In the genomic region with DNA sequence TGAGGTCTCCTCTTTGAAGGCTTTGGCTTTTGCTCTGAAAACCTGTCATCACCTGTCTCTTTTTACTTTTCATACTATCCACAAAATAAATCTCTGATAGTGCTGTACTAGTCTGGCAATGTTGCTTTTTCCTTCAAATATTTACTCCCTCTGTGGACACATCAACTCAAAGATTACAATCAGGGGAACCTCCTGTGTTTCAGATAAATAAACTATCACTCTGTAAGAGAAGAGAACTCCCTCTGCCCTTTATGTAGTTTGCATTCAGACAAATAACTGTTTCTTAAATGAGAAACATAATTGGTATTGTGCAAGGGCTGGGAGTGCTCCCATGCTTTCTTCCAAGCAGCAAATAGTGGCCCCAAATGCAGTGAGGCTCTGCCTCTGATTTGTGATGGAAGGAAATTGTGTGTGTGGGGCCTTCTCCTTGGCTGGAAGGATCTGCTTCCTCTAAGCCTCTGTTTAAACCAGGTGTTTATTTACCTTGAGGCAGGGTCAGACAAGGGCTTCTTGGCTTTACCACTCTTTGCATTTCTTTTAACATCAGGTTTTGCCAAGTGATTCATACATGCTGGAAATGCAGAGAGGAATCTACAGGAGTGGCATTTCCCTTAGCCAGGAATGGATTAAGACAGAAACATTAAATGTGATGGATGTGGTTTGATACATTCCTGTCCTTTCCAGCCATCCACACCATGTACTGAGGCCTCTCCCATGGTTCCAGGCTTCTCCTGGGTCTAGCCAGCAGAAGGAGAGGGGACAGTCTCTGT, we compare ENCODE assay signal across 13 cellular contexts.
DNase-seq lines count a peak whose midpoint lies in the region; ATAC-seq lines count a peak whose summit lies in the region.
"Had no signal": no experiment of that assay in that cellular context is flagged by ENCODE, and none has a peak within 500 bp of the region (broad histone marks: within the 10 kb centered on the region; RNA-seq: fewer than 3 reads in every experiment).

No MANE protein-coding gene starts in this region.

- no peak overlapping the region for H3K4me3 Mint-ChIP-seq in naive thymus-derived CD4-positive, alpha-beta T cell
- H3K4me3 Mint-ChIP-seq: naive B cell had no signal

- no peaks in the 10 kb centered on the region for H3K27me3 ChIP-seq in layer of hippocampus (ENCODE audit: control insufficient read depth, insufficient read depth, low read length)
- H3K27me3 ChIP-seq in naive thymus-derived CD4-positive, alpha-beta T cell (ENCODE audit: control insufficient read depth in 2 of 2, insufficient read depth in 2 of 2, low read length in 2 of 2) = no peaks in the 10 kb centered on the region
- H3K27me3 ChIP-seq: BLaER1 treated with 17β-estradiol and CSF1 and Interleukin-3, amounts not matched to agents 10 nM and 100 nM had no signal

- no peaks in the 10 kb centered on the region for H3K9me3 ChIP-seq in naive thymus-derived CD4-positive, alpha-beta T cell (ENCODE audit: control insufficient read depth in 2 of 3, low read length in 3 of 3)
- H3K9me3 ChIP-seq: BLaER1 treated with 17β-estradiol and CSF1 and Interleukin-3, amounts not matched to agents 10 nM and 100 nM had no signal

- DNase-seq in AG08395 (ENCODE audit: low spot score) (peak; percentile 50), LoVo (ENCODE audit: low spot score) (peak; percentile 37), caudate nucleus (lab: John Stamatoyannopoulos, UW) (no peak), SW 1271 (lab: John Stamatoyannopoulos, UW) (no peak), NCI-H146 treated with DMSO at 0.1 percent for 48 hours (lab: John Stamatoyannopoulos, UW; ENCODE audit: unreplicated experiment) (no peak)
- no peak for DNase-seq in naive thymus-derived CD4-positive, alpha-beta T cell
- DNase-seq: activated T-cell treated with anti-CD3 and anti-CD28 coated beads for 4 hours; hippocampal formation; naive B cell; stimulated activated naive CD8-positive, alpha-beta T cell treated with anti-CD3 and anti-CD28 coated beads, Interleukin-15, Interleukin-2, amounts not matched to agents 100 U/mL and 50 U/mL, for 24 hours had no signal

- ATAC-seq in GM19328 (IDR thresholded peaks at IDR 0.05; ENCODE audit: unreplicated experiment) = no peak
- no peak for ATAC-seq in naive thymus-derived CD4-positive, alpha-beta T cell
- ATAC-seq: stimulated activated naive CD8-positive, alpha-beta T cell treated with anti-CD3 and anti-CD28 coated beads, Interleukin-15, Interleukin-2, amounts not matched to agents 100 U/mL and 50 U/mL, for 24 hours had no signal

- H3K4me3 ChIP-seq in naive thymus-derived CD4-positive, alpha-beta T cell (ENCODE audit: low read length) = no peak overlapping the region
- H3K4me3 ChIP-seq: BLaER1 treated with 17β-estradiol and CSF1 and Interleukin-3, amounts not matched to agents 10 nM and 100 nM had no signal

- H3K27me3 Mint-ChIP-seq in naive thymus-derived CD4-positive, alpha-beta T cell = peaks cover 0 to 6% (median 0%) of the 10 kb centered on the region in 5 donors

- H3K27ac Mint-ChIP-seq in naive thymus-derived CD4-positive, alpha-beta T cell = no peak overlapping the region
- H3K27ac Mint-ChIP-seq: naive B cell had no signal

- H3K27ac ChIP-seq in caudate nucleus (ENCODE audit: low read depth, low read length) = peak overlapping the region; percentile 79
- peak overlapping the region; percentile 58 for H3K27ac ChIP-seq in layer of hippocampus (ENCODE audit: low read depth, low read length)
- H3K27ac ChIP-seq in naive thymus-derived CD4-positive, alpha-beta T cell (ENCODE audit: low read depth, low read length) = no peak overlapping the region
- H3K27ac ChIP-seq: BLaER1 treated with 17β-estradiol and CSF1 and Interleukin-3, amounts not matched to agents 10 nM and 100 nM had no signal

- no peaks in the 10 kb centered on the region for H3K36me3 Mint-ChIP-seq in naive thymus-derived CD4-positive, alpha-beta T cell
- H3K36me3 Mint-ChIP-seq: naive B cell had no signal

- H3K4me1 ChIP-seq in naive thymus-derived CD4-positive, alpha-beta T cell (ENCODE audit: control insufficient read depth in 2 of 2, insufficient read depth in 2 of 2, low read length in 2 of 2) = no peaks in the 10 kb centered on the region
- H3K4me1 ChIP-seq: BLaER1 treated with 17β-estradiol and CSF1 and Interleukin-3, amounts not matched to agents 10 nM and 100 nM had no signal

- CTCF ChIA-PET in naive thymus-derived CD4-positive, alpha-beta T cell (lab: Charles Lee) = no interaction called here

- no peaks in the 10 kb centered on the region for H3K36me3 ChIP-seq in naive thymus-derived CD4-positive, alpha-beta T cell (ENCODE audit: control insufficient read depth in 2 of 3, insufficient read depth in 3 of 3, low read length in 3 of 3)
- H3K36me3 ChIP-seq: BLaER1 treated with 17β-estradiol and CSF1 and Interleukin-3, amounts not matched to agents 10 nM and 100 nM had no signal

- peaks cover 0 to 2% (median 0%) of the 10 kb centered on the region in 11 donors for H3K9me3 Mint-ChIP-seq in naive thymus-derived CD4-positive, alpha-beta T cell
- H3K9me3 Mint-ChIP-seq: naive B cell had no signal

- no peaks in the 10 kb centered on the region for H3K4me1 Mint-ChIP-seq in naive thymus-derived CD4-positive, alpha-beta T cell
- H3K4me1 Mint-ChIP-seq: naive B cell had no signal

- POLR2A ChIA-PET in naive thymus-derived CD4-positive, alpha-beta T cell (lab: Charles Lee) = no interaction called here

- intact Hi-C loops in naive thymus-derived CD4-positive, alpha-beta T cell (cut with micrococcal nuclease) = no loop called here

Comparison
In these comparisons a context has a peak if more than half of its experiments do, and no peak if none do; other contexts are left out.
1. DNase-seq: peak in AG08395 (single experiment) and LoVo (single experiment); none in caudate nucleus (0 of 61), naive thymus-derived CD4-positive, alpha-beta T cell (0 of 9), SW 1271 (0 of 2) and NCI-H146 treated with DMSO at 0.1 percent for 48 hours (single experiment).